8 cellular contexts compared by ENCODE assay signal in the genomic region with DNA sequence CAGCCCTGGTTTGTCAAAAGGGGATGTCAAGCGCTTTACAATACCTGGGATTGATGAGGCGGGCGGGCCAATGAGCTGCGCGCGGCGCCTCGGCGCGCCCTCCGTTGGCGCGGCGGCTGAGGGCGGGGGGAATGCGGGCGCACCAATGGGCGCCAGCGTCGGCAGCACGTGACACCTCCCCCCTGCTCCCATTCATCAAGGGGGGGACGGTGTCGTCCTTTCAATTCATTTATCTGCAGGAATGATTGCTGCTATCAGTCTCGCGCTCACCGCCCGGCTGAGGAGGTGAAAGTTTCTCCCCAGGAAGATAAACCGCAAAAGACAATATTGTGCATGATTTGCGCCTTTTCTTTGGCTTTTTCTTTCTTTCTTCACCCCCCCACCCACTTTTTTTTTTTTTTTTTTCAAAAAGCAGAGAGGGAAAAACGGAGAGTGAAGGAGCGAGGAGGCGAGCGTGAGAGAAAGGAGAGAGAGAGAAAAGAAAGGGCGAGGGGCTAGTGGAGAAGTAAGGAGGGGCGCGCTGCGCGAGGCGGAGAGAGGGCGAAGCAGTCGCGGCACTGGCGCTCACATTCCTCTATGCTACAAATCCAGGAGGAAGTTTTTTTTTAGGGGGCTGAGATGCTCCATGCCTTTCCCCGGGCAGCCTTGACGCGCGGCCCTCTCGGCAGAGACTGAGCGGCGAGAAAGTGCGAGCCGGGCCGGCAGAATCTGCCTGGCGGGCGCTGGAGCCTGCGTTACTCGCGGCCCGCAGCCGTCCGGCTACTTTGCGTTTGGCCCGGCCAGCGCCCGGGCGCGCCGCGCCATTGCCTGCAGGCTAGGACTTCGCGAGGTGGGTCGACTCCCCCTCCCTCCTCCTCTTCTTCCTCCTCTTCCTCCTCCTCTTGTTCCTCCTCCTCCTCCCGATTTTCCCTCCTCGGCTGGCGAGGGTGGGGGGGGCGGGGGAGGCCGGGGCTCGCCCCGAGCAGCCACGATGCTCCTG. TPM values are rescaled to one million over a fixed set of nuclear protein-coding genes. Genes with fewer than 3 reads are reported as not detected.
DNase-seq lines count a peak whose midpoint lies in the region; ATAC-seq and TF ChIP-seq lines count a peak whose summit lies in the region.

ZIC1 (plus strand) TSS at position 223 of the 979 bp plus-strand sequence; CDS start at position 971, 748 bp downstream.

- peaks cover 3 to 13% of the 10 kb centered on the region in 2 donors for H3K9me3 Mint-ChIP-seq in natural killer cell

- peaks cover 100% of the 10 kb centered on the region for H3K27me3 ChIP-seq in HUES48 (ENCODE audit: control insufficient read depth, insufficient read depth, low read length)

- no peaks in the 10 kb centered on the region for H3K9me3 ChIP-seq in HUES48 (ENCODE audit: control insufficient read depth, insufficient read depth, low read length)

- DNase-seq in AG08395 (ENCODE audit: low spot score): peak; percentile 28
- DNase-seq in cerebellar nuclear complex (lab: John Stamatoyannopoulos, UW): peak; percentile 86 to 87
- DNase-seq in natural killer cell: no peak
- no peak for DNase-seq in T-helper 9 cell
- no peak for DNase-seq in stimulated activated CD4-positive, alpha-beta T cell treated with anti-CD3 and anti-CD28 coated beads, Interleukin-1b, Interleukin-23, amount 100 ng/mL, for 48 hours
- DNase-seq in HCEC 1CT: no peak
- DNase-seq in NOMO-1 treated with dmso at 0.1 percent for 144 hours (lab: John Stamatoyannopoulos, UW; ENCODE audit: unreplicated experiment): no peak

- H3K36me3 Mint-ChIP-seq in natural killer cell: peaks cover 32% of the 10 kb centered on the region

- no peak for TF ChIP-seq CTCF in natural killer cell (IDR thresholded peaks at IDR 0.05)

- H3K4me1 ChIP-seq in HUES48 (ENCODE audit: control insufficient read depth, insufficient read depth, low read length): peaks cover 57% of the 10 kb centered on the region

- H3K27ac ChIP-seq in HUES48 (ENCODE audit: low read depth, low read length): no peak within 1 kb of the TSS

- H3K4me3 ChIP-seq in HUES48 (ENCODE audit: low read depth, low read length): peak within 1 kb of the TSS; percentile 61

- H3K36me3 ChIP-seq in HUES48 (ENCODE audit: control insufficient read depth, insufficient read depth, low read length): no peaks in the 10 kb centered on the region

- intact Hi-C loops in natural killer cell (cut with micrococcal nuclease): no loop called here

- H3K4me1 Mint-ChIP-seq in natural killer cell: peaks cover 7 to 22% of the 10 kb centered on the region in 2 donors

- peaks cover 62 to 74% of the 10 kb centered on the region in 2 donors for H3K27me3 Mint-ChIP-seq in natural killer cell (ENCODE audit: low read depth in 2 of 2)

- H3K27ac Mint-ChIP-seq in natural killer cell: no peak within 1 kb of the TSS

- H3K9ac ChIP-seq in HUES48 (ENCODE audit: low read depth, low read length): no peak within 1 kb of the TSS

- peak within 1 kb of the TSS; percentile 68 for H3K4me3 Mint-ChIP-seq in natural killer cell

- ATAC-seq in natural killer cell: no peak

RNA-seq across cellular contexts. Expression of gene ZIC1, which starts in this region (rescaled TPM):
- not detected for total RNA-seq in natural killer cell

Comparison
In these comparisons a context has a peak if more than half of its experiments do, and no peak if none do; other contexts are left out.
1. DNase-seq: peak in AG08395 (single experiment) and cerebellar nuclear complex (2 of 2); none in natural killer cell (single experiment), T-helper 9 cell (single experiment), stimulated activated CD4-positive, alpha-beta T cell treated with anti-CD3 and anti-CD28 coated beads, Interleukin-1b, Interleukin-23, amount 100 ng/mL, for 48 hours (single experiment), HCEC 1CT (single experiment) and NOMO-1 treated with dmso at 0.1 percent for 144 hours (single experiment).